1 cellular context compared by ENCODE assay signal in the genomic region with DNA sequence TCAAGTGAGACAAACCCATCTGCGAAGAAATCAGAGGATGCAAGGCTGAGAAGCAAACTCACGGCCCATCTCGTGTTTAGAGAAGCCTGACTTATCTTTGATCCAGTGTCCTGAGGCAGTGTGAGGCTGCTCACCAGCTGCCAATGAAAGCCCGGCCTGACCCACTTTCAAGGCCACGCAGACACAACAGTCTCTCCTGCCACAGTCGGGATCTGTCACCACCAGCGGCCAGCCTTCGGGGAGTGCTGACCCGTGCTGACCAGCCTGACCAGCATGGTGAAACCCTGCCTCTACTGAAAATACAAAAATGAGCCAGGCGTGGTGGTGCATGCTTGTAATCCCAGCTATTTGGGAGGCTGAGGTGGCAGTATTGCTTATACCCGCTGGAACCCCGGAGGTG.
A peak's percentile ranks its signal among the peaks of the same experiment; 100 is the strongest.
TF ChIP-seq lines count a peak whose summit lies in the region.

No MANE protein-coding gene starts in this region.

TF ChIP-seq in HepG2, 621 proteins besides CTCF, POLR2A, EP300 and RAD21 (continued from another document):
- TF ChIP-seq ZNF296 (CRISPR knock-in tag; conservative IDR thresholded peaks at IDR 0.05) (peak; percentile 96), ZNF883 (CRISPR knock-in tag; IDR thresholded peaks at IDR 0.05; ENCODE audit: not compliant biosample characterization) (no peak), KDM2A (CRISPR knock-in tag; IDR thresholded peaks at IDR 0.05; ENCODE audit: borderline replicate concordance, low read depth) (peak; percentile 55; the same call in 1 of the 2 replicates), TAF1 (CRISPR knock-in tag; IDR thresholded peaks at IDR 0.05) (peak; percentile 51; the same call in 1 of the 2 replicates), PLRG1 (conservative IDR thresholded peaks at IDR 0.05) (no peak), ZNF460 (CRISPR knock-in tag; IDR thresholded peaks at IDR 0.05; ENCODE audit: borderline replicate concordance) (peak; percentile 44; the same call in 1 of the 2 replicates), ZNF567 (CRISPR knock-in tag; IDR thresholded peaks at IDR 0.05; ENCODE audit: borderline replicate concordance) (no peak), RXRA (CRISPR knock-in tag; IDR thresholded peaks at IDR 0.05) (peak; percentile 28; the same call in 1 of the 2 replicates), ZNF605 (CRISPR knock-in tag; IDR thresholded peaks at IDR 0.05) (0 out of 2 replicates have a peak, but pooled peaks have one; percentile 17), ZNF687 (CRISPR knock-in tag; IDR thresholded peaks at IDR 0.05) (peak; percentile 69), ZFX (CRISPR knock-in tag; IDR thresholded peaks at IDR 0.05; ENCODE audit: low read depth) (peak; percentile 19; the same call in 1 of the 2 replicates), HES4 (CRISPR knock-in tag; IDR thresholded peaks at IDR 0.05; ENCODE audit: borderline replicate concordance) (no peak), HNRNPL (IDR thresholded peaks at IDR 0.05; ENCODE audit: low read depth, low read length) (0 out of 2 replicates have a peak, but pooled peaks have one; percentile 50), ZNF737 (CRISPR knock-in tag; IDR thresholded peaks at IDR 0.05; ENCODE audit: borderline replicate concordance) (no peak), ZNF292 (CRISPR knock-in tag; IDR thresholded peaks at IDR 0.05; ENCODE audit: borderline replicate concordance, low read depth) (peak; percentile 85; the same call in 1 of the 2 replicates), SOX13 (IDR thresholded peaks at IDR 0.05) (no peak), SOX13 (CRISPR knock-in tag; conservative IDR thresholded peaks at IDR 0.05 in 1 of 2, IDR thresholded peaks at IDR 0.05 in 1 of 2) (peak in 1 of 2 experiments; percentile 4; a peak in 1 of 4 replicates), MYC (CRISPR knock-in tag; IDR thresholded peaks at IDR 0.05; ENCODE audit: borderline replicate concordance) (peak; percentile 21; the same call in 1 of the 2 replicates), NFKB2 (CRISPR knock-in tag; IDR thresholded peaks at IDR 0.05; ENCODE audit: borderline replicate concordance) (0 out of 2 replicates have a peak, but pooled peaks have one; percentile 29), SAP130 (CRISPR knock-in tag; IDR thresholded peaks at IDR 0.05; ENCODE audit: low read depth) (peak; percentile 45), TGIF2 (CRISPR knock-in tag; IDR thresholded peaks at IDR 0.05) (peak; percentile 31; the same call in 1 of the 2 replicates), ZMYM2 (CRISPR knock-in tag; IDR thresholded peaks at IDR 0.05) (0 out of 2 replicates have a peak, but pooled peaks have one; percentile 20), MED1 (CRISPR knock-in tag; IDR thresholded peaks at IDR 0.05) (peak; percentile 41; the same call in 1 of the 2 replicates), ZNF383 (CRISPR knock-in tag; IDR thresholded peaks at IDR 0.05; ENCODE audit: borderline replicate concordance) (no peak), KMT2A (CRISPR knock-in tag; IDR thresholded peaks at IDR 0.05) (0 out of 2 replicates have a peak, but pooled peaks have one; percentile 35), NFE2L2 (IDR thresholded peaks at IDR 0.05; ENCODE audit: low read length) (no peak), SRY (CRISPR knock-in tag; IDR thresholded peaks at IDR 0.05) (no peak), ZNF24 (IDR thresholded peaks at IDR 0.05) (no peak), CC2D1A (CRISPR knock-in tag; IDR thresholded peaks at IDR 0.05) (no peak), REXO4 (CRISPR knock-in tag; IDR thresholded peaks at IDR 0.05; ENCODE audit: borderline replicate concordance) (no peak), ZNF143 (CRISPR knock-in tag; IDR thresholded peaks at IDR 0.05) (no peak)
- TF ChIP-seq, protein P1, sequence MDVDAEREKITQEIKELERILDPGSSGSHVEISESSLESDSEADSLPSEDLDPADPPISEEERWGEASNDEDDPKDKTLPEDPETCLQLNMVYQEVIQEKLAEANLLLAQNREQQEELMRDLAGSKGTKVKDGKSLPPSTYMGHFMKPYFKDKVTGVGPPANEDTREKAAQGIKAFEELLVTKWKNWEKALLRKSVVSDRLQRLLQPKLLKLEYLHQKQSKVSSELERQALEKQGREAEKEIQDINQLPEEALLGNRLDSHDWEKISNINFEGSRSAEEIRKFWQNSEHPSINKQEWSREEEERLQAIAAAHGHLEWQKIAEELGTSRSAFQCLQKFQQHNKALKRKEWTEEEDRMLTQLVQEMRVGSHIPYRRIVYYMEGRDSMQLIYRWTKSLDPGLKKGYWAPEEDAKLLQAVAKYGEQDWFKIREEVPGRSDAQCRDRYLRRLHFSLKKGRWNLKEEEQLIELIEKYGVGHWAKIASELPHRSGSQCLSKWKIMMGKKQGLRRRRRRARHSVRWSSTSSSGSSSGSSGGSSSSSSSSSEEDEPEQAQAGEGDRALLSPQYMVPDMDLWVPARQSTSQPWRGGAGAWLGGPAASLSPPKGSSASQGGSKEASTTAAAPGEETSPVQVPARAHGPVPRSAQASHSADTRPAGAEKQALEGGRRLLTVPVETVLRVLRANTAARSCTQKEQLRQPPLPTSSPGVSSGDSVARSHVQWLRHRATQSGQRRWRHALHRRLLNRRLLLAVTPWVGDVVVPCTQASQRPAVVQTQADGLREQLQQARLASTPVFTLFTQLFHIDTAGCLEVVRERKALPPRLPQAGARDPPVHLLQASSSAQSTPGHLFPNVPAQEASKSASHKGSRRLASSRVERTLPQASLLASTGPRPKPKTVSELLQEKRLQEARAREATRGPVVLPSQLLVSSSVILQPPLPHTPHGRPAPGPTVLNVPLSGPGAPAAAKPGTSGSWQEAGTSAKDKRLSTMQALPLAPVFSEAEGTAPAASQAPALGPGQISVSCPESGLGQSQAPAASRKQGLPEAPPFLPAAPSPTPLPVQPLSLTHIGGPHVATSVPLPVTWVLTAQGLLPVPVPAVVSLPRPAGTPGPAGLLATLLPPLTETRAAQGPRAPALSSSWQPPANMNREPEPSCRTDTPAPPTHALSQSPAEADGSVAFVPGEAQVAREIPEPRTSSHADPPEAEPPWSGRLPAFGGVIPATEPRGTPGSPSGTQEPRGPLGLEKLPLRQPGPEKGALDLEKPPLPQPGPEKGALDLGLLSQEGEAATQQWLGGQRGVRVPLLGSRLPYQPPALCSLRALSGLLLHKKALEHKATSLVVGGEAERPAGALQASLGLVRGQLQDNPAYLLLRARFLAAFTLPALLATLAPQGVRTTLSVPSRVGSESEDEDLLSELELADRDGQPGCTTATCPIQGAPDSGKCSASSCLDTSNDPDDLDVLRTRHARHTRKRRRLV (CRISPR knock-in tag; IDR thresholded peaks at IDR 0.05): no peak
- TF ChIP-seq, protein P2, sequence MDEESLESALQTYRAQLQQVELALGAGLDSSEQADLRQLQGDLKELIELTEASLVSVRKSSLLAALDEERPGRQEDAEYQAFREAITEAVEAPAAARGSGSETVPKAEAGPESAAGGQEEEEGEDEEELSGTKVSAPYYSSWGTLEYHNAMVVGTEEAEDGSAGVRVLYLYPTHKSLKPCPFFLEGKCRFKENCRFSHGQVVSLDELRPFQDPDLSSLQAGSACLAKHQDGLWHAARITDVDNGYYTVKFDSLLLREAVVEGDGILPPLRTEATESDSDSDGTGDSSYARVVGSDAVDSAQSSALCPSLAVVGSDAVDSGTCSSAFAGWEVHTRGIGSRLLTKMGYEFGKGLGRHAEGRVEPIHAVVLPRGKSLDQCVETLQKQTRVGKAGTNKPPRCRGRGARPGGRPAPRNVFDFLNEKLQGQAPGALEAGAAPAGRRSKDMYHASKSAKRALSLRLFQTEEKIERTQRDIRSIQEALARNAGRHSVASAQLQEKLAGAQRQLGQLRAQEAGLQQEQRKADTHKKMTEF (CRISPR knock-in tag; IDR thresholded peaks at IDR 0.05): peak; percentile 30; the same call in 1 of the 2 replicates
- TF ChIP-seq, protein P3, sequence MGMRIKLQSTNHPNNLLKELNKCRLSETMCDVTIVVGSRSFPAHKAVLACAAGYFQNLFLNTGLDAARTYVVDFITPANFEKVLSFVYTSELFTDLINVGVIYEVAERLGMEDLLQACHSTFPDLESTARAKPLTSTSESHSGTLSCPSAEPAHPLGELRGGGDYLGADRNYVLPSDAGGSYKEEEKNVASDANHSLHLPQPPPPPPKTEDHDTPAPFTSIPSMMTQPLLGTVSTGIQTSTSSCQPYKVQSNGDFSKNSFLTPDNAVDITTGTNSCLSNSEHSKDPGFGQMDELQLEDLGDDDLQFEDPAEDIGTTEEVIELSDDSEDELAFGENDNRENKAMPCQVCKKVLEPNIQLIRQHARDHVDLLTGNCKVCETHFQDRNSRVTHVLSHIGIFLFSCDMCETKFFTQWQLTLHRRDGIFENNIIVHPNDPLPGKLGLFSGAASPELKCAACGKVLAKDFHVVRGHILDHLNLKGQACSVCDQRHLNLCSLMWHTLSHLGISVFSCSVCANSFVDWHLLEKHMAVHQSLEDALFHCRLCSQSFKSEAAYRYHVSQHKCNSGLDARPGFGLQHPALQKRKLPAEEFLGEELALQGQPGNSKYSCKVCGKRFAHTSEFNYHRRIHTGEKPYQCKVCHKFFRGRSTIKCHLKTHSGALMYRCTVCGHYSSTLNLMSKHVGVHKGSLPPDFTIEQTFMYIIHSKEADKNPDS (CRISPR knock-in tag; IDR thresholded peaks at IDR 0.05): no peak
- TF ChIP-seq, protein P4, sequence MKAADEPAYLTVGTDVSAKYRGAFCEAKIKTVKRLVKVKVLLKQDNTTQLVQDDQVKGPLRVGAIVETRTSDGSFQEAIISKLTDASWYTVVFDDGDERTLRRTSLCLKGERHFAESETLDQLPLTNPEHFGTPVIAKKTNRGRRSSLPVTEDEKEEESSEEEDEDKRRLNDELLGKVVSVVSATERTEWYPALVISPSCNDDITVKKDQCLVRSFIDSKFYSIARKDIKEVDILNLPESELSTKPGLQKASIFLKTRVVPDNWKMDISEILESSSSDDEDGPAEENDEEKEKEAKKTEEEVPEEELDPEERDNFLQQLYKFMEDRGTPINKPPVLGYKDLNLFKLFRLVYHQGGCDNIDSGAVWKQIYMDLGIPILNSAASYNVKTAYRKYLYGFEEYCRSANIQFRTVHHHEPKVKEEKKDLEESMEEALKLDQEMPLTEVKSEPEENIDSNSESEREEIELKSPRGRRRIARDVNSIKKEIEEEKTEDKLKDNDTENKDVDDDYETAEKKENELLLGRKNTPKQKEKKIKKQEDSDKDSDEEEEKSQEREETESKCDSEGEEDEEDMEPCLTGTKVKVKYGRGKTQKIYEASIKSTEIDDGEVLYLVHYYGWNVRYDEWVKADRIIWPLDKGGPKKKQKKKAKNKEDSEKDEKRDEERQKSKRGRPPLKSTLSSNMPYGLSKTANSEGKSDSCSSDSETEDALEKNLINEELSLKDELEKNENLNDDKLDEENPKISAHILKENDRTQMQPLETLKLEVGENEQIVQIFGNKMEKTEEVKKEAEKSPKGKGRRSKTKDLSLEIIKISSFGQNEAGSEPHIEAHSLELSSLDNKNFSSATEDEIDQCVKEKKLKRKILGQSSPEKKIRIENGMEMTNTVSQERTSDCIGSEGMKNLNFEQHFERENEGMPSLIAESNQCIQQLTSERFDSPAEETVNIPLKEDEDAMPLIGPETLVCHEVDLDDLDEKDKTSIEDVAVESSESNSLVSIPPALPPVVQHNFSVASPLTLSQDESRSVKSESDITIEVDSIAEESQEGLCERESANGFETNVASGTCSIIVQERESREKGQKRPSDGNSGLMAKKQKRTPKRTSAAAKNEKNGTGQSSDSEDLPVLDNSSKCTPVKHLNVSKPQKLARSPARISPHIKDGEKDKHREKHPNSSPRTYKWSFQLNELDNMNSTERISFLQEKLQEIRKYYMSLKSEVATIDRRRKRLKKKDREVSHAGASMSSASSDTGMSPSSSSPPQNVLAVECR (CRISPR knock-in tag; IDR thresholded peaks at IDR 0.05; ENCODE audit: borderline replicate concordance): peak; percentile 27; the same call in 1 of the 2 replicates
- TF ChIP-seq, protein P5, sequence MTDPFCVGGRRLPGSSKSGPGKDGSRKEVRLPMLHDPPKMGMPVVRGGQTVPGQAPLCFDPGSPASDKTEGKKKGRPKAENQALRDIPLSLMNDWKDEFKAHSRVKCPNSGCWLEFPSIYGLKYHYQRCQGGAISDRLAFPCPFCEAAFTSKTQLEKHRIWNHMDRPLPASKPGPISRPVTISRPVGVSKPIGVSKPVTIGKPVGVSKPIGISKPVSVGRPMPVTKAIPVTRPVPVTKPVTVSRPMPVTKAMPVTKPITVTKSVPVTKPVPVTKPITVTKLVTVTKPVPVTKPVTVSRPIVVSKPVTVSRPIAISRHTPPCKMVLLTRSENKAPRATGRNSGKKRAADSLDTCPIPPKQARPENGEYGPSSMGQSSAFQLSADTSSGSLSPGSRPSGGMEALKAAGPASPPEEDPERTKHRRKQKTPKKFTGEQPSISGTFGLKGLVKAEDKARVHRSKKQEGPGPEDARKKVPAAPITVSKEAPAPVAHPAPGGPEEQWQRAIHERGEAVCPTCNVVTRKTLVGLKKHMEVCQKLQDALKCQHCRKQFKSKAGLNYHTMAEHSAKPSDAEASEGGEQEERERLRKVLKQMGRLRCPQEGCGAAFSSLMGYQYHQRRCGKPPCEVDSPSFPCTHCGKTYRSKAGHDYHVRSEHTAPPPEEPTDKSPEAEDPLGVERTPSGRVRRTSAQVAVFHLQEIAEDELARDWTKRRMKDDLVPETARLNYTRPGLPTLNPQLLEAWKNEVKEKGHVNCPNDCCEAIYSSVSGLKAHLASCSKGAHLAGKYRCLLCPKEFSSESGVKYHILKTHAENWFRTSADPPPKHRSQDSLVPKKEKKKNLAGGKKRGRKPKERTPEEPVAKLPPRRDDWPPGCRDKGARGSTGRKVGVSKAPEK (CRISPR knock-in tag; IDR thresholded peaks at IDR 0.05; ENCODE audit: borderline replicate concordance): peak; percentile 72; the same call in 1 of the 2 replicates
